ENCODE assay signal across 25 cellular contexts in the genomic region with DNA sequence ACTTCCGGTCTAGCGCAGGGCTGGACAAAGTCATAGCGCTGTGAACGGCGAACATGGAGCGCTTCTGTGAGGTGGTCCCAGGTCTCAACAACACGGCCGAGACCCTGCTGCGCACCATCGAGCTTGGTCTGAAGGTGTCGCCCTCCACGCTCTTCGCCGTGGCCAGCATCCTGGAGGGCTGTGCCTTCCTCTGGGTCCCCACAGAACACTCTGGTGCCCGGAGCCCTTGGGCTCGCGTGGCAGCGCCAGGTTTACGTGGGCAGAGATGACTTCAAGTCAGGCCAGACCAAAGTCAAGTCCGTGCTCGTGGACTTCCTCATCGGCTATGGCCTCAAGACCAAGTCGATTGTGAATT.
"Had no signal": no experiment of that assay in that cellular context is flagged by ENCODE, and none has a peak within 500 bp of the region (broad histone marks: within the 10 kb centered on the region; RNA-seq: fewer than 3 reads in every experiment).

No MANE protein-coding gene starts in this region.

- H3K4me1 Mint-ChIP-seq: memory B cell; stimulated activated naive B cell treated with anti-CD40 and anti-IgM and Interleukin-4, amounts not matched to agents 10 μg/mL and 1 μg/mL and 100 μg/mL, for 72 hours had no signal

- H3K27ac Mint-ChIP-seq: memory B cell; naive thymus-derived CD4-positive, alpha-beta T cell; natural killer cell treated with Interleukin-12 subunit alpha and Interleukin-12 subunit beta and Interleukin-15 and Interleukin-18, amount 100 ng/mL, for 72 hours; stimulated activated naive B cell treated with anti-CD40 and anti-IgM and Interleukin-4, amounts not matched to agents 10 μg/mL and 1 μg/mL and 100 μg/mL, for 72 hours had no signal

- FAIRE-seq: kidney, pancreas, urothelium cell line had no signal

- H3K27me3 Mint-ChIP-seq: memory B cell; natural killer cell treated with Interleukin-12 subunit alpha and Interleukin-12 subunit beta and Interleukin-15 and Interleukin-18, amount 100 ng/mL, for 72 hours; stimulated activated naive B cell treated with anti-CD40 and anti-IgM and Interleukin-4, amounts not matched to agents 10 μg/mL and 1 μg/mL and 100 μg/mL, for 72 hours had no signal

- H3K9me3 ChIP-seq: left ventricle myocardium inferior, mucosa of descending colon, pancreas, prostate gland, thoracic aorta, tibial artery, upper lobe of right lung had no signal

- H2AFZ ChIP-seq: hepatocyte had no signal

- H3K9me3 Mint-ChIP-seq: memory B cell; natural killer cell treated with Interleukin-12 subunit alpha and Interleukin-12 subunit beta and Interleukin-15 and Interleukin-18, amount 100 ng/mL, for 72 hours had no signal

- H3K4me3 Mint-ChIP-seq: memory B cell; naive thymus-derived CD4-positive, alpha-beta T cell; natural killer cell treated with Interleukin-12 subunit alpha and Interleukin-12 subunit beta and Interleukin-15 and Interleukin-18, amount 100 ng/mL, for 72 hours; stimulated activated naive B cell treated with anti-CD40 and anti-IgM and Interleukin-4, amounts not matched to agents 10 μg/mL and 1 μg/mL and 100 μg/mL, for 72 hours had no signal

- H3K27me3 ChIP-seq: hepatocyte, pancreas, stomach, tibial artery, upper lobe of right lung had no signal

- H3K27ac ChIP-seq: heart right ventricle, hepatocyte, left ventricle myocardium inferior, pancreas, prostate gland, skin epidermis, stomach, thoracic aorta, tibial artery, upper lobe of right lung had no signal

- DNase-seq: heart right ventricle; left ventricle myocardium inferior; midbrain; nucleus accumbens; retina; stimulated activated CD4-positive, alpha-beta T cell treated with anti-CD3 and anti-CD28 coated beads, Interleukin-12 subunit alpha, Interleukin-12 subunit beta, amount 100 ng/mL, for 4 hours; stimulated activated CD4-positive, alpha-beta T cell treated with anti-CD3 and anti-CD28 coated beads, Interleukin-15, amount 100 ng/mL, for 24 hours; stimulated activated CD4-positive, alpha-beta T cell treated with anti-CD3 and anti-CD28 coated beads, Interleukin-2, amount 100 ng/mL, for 24 hours; stimulated activated CD4-positive, alpha-beta T cell treated with anti-CD3 and anti-CD28 coated beads, Interleukin-4, amount 100 ng/mL, for 1 hour; stimulated activated naive B cell treated with anti-CD40 and anti-IgM and Interleukin-4, amounts not matched to agents 10 μg/mL and 1 μg/mL and 100 μg/mL, for 72 hours; stimulated activated naive CD8-positive, alpha-beta T cell treated with anti-CD3 and anti-CD28 coated beads, Interleukin-15, Interleukin-2, amounts not matched to agents 100 U/mL and 50 U/mL, for 24 hours; stomach; tibial artery; upper lobe of right lung had no signal

- H3K4me2 ChIP-seq: hepatocyte had no signal

- H3K36me3 Mint-ChIP-seq: natural killer cell treated with Interleukin-12 subunit alpha and Interleukin-12 subunit beta and Interleukin-15 and Interleukin-18, amount 100 ng/mL, for 72 hours; stimulated activated naive B cell treated with anti-CD40 and anti-IgM and Interleukin-4, amounts not matched to agents 10 μg/mL and 1 μg/mL and 100 μg/mL, for 72 hours had no signal

- H3K4me3 ChIP-seq: heart right ventricle, hepatocyte, left ventricle myocardium inferior, mucosa of descending colon, pancreas, prostate gland, skin epidermis, stomach, thoracic aorta, tibial artery, upper lobe of right lung had no signal

- H3K36me3 ChIP-seq: heart right ventricle, left ventricle myocardium inferior, pancreas, prostate gland, stomach, thoracic aorta, tibial artery, upper lobe of right lung had no signal

- H3K4me1 ChIP-seq: heart right ventricle, left ventricle myocardium inferior, pancreas, prostate gland, stomach, tibial artery, upper lobe of right lung had no signal

- H3K79me2 ChIP-seq: hepatocyte had no signal
